16 cellular contexts compared by ENCODE assay signal in the genomic region with DNA sequence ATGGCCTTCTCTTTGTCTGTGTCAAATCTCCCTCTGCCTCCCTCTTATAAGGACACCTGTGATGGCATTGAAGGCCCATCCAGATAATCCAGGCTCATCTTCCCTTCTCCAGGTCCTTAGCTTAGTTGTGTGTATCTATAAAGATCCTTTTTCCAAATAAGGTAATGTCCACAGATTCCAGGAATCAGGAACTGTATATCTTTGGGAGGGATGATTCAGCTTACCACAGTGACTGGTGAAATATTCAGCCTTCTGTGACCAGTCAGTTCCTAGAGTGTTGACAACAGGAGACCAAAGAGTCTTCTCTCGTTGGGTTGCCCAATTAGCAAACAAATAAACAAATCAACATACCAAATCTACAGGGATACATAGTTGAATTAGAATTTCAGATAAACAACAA.
"Had no signal": no experiment of that assay in that cellular context is flagged by ENCODE, and none has a peak within 500 bp of the region (broad histone marks: within the 10 kb centered on the region; RNA-seq: fewer than 3 reads in every experiment).

No MANE protein-coding gene starts in this region.

- H3K4me2 ChIP-seq: neural progenitor cell had no signal

- H2AFZ ChIP-seq: neural progenitor cell had no signal

- H3K9me3 ChIP-seq: gastrocnemius medialis had no signal

- H3K4me3 ChIP-seq: coronary artery, esophagus squamous epithelium, gastrocnemius medialis, lower lobe of right lung, neural progenitor cell had no signal

- H3K27ac ChIP-seq: coronary artery, esophagus squamous epithelium, gastrocnemius medialis, lower lobe of right lung, neural progenitor cell, VCaP had no signal

- H3K9ac ChIP-seq: neural progenitor cell had no signal

- H3K36me3 ChIP-seq: esophagus squamous epithelium, gastrocnemius medialis, lower lobe of right lung, neural progenitor cell had no signal

- H3K27me3 ChIP-seq: esophagus squamous epithelium, gastrocnemius medialis, neural progenitor cell had no signal

- H3K4me1 ChIP-seq: esophagus squamous epithelium, gastrocnemius medialis, lower lobe of right lung had no signal

- DNase-seq: activated CD4-positive, alpha-beta memory T cell treated with anti-CD3 and anti-CD28 coated beads, Interleukin-2, amount 10 ng/mL, durations not matched to agents 7 days and 5 days; activated CD4-positive, alpha-beta T cell treated with anti-CD3 and anti-CD28 coated beads for 1 hour; activated effector memory CD4-positive, alpha-beta T cell treated with Interleukin-2 at 50 U/mL for 16 hours; activated naive CD4-positive, alpha-beta T cell treated with anti-CD3 and anti-CD28 coated beads, Interleukin-2, amount 50 U/mL, for 16 hours; activated T-cell treated with anti-CD3 and anti-CD28 coated beads, Interleukin-2, amount 50 U/mL, for 24 hours; caudate nucleus; effector CD4-positive, alpha-beta T cell; esophagus squamous epithelium; gastrocnemius medialis; left colon; lower lobe of right lung; stimulated activated CD4-positive, alpha-beta T cell treated with anti-CD3 and anti-CD28 coated beads, Interleukin-12 subunit alpha, Interleukin-12 subunit beta, amount 100 ng/mL, for 4 hours had no signal

- ATAC-seq: gastrocnemius medialis; left colon; lower lobe of right lung; stimulated activated memory B cell treated with anti-CD40 and anti-IgM and Interleukin-4, amounts not matched to agents 10 μg/mL and 1 μg/mL and 100 μg/mL, for 72 hours had no signal
